Comparison of ENCODE assay signal across 18 cellular contexts in the genomic region with DNA sequence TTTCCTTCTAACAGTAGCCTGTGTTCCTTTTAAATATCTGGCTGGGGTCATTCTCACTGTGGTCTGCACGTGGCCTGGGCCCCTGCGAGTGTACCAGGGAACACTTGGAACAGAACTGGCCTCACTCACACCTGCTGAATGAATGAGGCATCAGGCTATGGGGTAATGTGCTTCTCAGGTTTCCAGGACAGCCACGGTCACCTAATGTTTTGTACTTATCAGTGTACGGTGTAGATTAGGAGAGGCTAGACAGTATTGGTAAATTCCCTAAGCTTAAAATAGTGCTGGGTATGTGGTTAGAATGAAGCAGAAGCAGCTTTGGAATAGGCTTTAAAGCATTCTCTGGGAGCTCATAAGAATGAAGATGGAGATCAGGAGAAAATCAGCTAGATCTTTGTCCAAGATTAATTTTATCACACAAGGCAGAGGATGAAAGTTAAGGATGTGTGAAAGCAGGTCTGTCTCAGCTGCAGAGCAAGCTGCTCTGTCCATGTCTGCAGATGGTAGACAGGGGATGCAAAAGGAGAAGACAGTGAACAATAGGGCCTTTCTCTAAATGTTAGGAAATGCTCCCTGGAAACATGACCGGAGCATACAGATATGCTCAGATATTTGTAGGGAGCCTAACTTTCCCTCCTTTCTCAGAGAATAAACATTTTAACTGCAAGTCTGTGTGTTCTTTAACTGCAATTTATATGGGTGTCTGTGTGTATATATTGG.
DNase-seq lines count a peak whose midpoint lies in the region; ATAC-seq, FAIRE-seq and TF ChIP-seq lines count a peak whose summit lies in the region.
"Had no signal": no experiment of that assay in that cellular context is flagged by ENCODE, and none has a peak within 500 bp of the region (broad histone marks: within the 10 kb centered on the region; RNA-seq: fewer than 3 reads in every experiment).

No MANE protein-coding gene starts in this region.

- H3K4me2 ChIP-seq in astrocyte (ENCODE audit: low read length), result no peak overlapping the region

- H3K36me3 Mint-ChIP-seq in astrocyte (ENCODE audit: low read depth, unreplicated experiment), result no peaks in the 10 kb centered on the region
- H3K36me3 Mint-ChIP-seq: type B pancreatic cell had no signal

- FAIRE-seq in astrocyte (lab: Jason Lieb, UNC), result no peak
- FAIRE-seq: frontal cortex had no signal

- H3K9me3 ChIP-seq in astrocyte (ENCODE audit: insufficient read depth, low read depth, low read length) (no peaks in the 10 kb centered on the region), gastrocnemius medialis (no peaks in the 10 kb centered on the region)
- H3K9me3 ChIP-seq: sigmoid colon had no signal

- H3K4me1 ChIP-seq in astrocyte (ENCODE audit: insufficient read depth, low read length) (peaks cover 3% of the 10 kb centered on the region), gastrocnemius medialis (peaks cover 87 to 88% of the 10 kb centered on the region in 2 donors)
- H3K4me1 ChIP-seq: sigmoid colon had no signal

- ATAC-seq in left ventricle myocardium superior, result peak; percentile 87
- ATAC-seq in gastrocnemius medialis, result peak; percentile 65 to 70
- ATAC-seq in GM18517 (IDR thresholded peaks at IDR 0.05; ENCODE audit: unreplicated experiment), result no peak
- ATAC-seq: activated naive CD8-positive, alpha-beta T cell treated with anti-CD3 and anti-CD28 coated beads, Interleukin-2, amount 50 U/mL, for 24 hours had no signal

- DNase-seq in NCI-H526 (lab: John Stamatoyannopoulos, UW) (peak; percentile 68 to 76), astrocyte (ENCODE audit: low read depth) (peak; percentile 55), left ventricle myocardium superior (peak; percentile 49), gastrocnemius medialis (peak; percentile 93 to 94), NCI-H446 treated with DMSO at 0.1 percent for 48 hours (lab: John Stamatoyannopoulos, UW) (no peak)
- DNase-seq in activated CD4-positive, alpha-beta T cell treated with anti-CD3 and anti-CD28 coated beads for 4 hours, result no peak
- DNase-seq in activated effector memory CD4-positive, alpha-beta T cell treated with Interleukin-2 at 50 U/mL for 16 hours, result no peak
- DNase-seq: activated CD4-positive, alpha-beta memory T cell treated with anti-CD3 and anti-CD28 coated beads for 36 hours; activated naive CD8-positive, alpha-beta T cell treated with anti-CD3 and anti-CD28 coated beads, Interleukin-2, amount 50 U/mL, for 24 hours; immature natural killer cell; mammary epithelial cell; NCI-H1417; NCI-H69; nephron progenitor cell; sigmoid colon had no signal

- H3K27me3 ChIP-seq in astrocyte (ENCODE audit: insufficient read depth, low read length) (no peaks in the 10 kb centered on the region), gastrocnemius medialis (no peaks in the 10 kb centered on the region)
- H3K27me3 ChIP-seq: sigmoid colon had no signal

- no peak overlapping the region for H2AFZ ChIP-seq in astrocyte (ENCODE audit: low read depth, low read length)

- no peaks in the 10 kb centered on the region for H3K9me3 Mint-ChIP-seq in astrocyte (ENCODE audit: unreplicated experiment)
- H3K9me3 Mint-ChIP-seq: activated CD4-positive, alpha-beta memory T cell treated with anti-CD3 and anti-CD28 coated beads for 36 hours; activated naive CD8-positive, alpha-beta T cell treated with anti-CD3 and anti-CD28 coated beads, Interleukin-2, amount 50 U/mL, for 24 hours; immature natural killer cell; nephron progenitor cell; type B pancreatic cell had no signal

- H3K4me3 Mint-ChIP-seq in astrocyte (ENCODE audit: unreplicated experiment), result no peak overlapping the region
- H3K4me3 Mint-ChIP-seq: activated CD4-positive, alpha-beta memory T cell treated with anti-CD3 and anti-CD28 coated beads for 36 hours; activated naive CD8-positive, alpha-beta T cell treated with anti-CD3 and anti-CD28 coated beads, Interleukin-2, amount 50 U/mL, for 24 hours; immature natural killer cell; nephron progenitor cell; type B pancreatic cell had no signal

- TF ChIP-seq POLR2A in gastrocnemius medialis (IDR thresholded peaks at IDR 0.05), result peak; percentile 50 to 75

- H3K4me3 ChIP-seq in astrocyte (ENCODE audit: insufficient read depth, low read depth, low read length) (no peak overlapping the region), gastrocnemius medialis (peak overlapping the region in 3 of 4 donors; percentile 4 to 35 (median 20))
- H3K4me3 ChIP-seq: sigmoid colon had no signal

- no peaks in the 10 kb centered on the region for H3K79me2 ChIP-seq in astrocyte (ENCODE audit: insufficient read depth, low read length)

- in situ Hi-C loops in gastrocnemius medialis (cut with MboI; ENCODE audit: low sequenced_read_pairs in 4 of 4), result loop anchor here in 3 of 4 donors (10.0 to 25.0 kb wide), 3 partner anchors 99 to 251 kb away; no protein-coding TSS in a partner anchor

- intact Hi-C loops in left ventricle myocardium superior (cut with micrococcal nuclease), result no loop called here
- intact Hi-C loops in gastrocnemius medialis (cut with DNase I; ENCODE audit: low total_unique reads), result loop anchor here (2.0 kb wide), 2 partner anchors 41 to 111 kb away; no protein-coding TSS in a partner anchor

- no peaks in the 10 kb centered on the region for H3K27me3 Mint-ChIP-seq in astrocyte (ENCODE audit: low read depth, unreplicated experiment)
- H3K27me3 Mint-ChIP-seq: activated CD4-positive, alpha-beta memory T cell treated with anti-CD3 and anti-CD28 coated beads for 36 hours; activated naive CD8-positive, alpha-beta T cell treated with anti-CD3 and anti-CD28 coated beads, Interleukin-2, amount 50 U/mL, for 24 hours; type B pancreatic cell had no signal

- H3K4me1 Mint-ChIP-seq in astrocyte (ENCODE audit: low read depth, unreplicated experiment), result peaks cover 26% of the 10 kb centered on the region
- H3K4me1 Mint-ChIP-seq: activated naive CD8-positive, alpha-beta T cell treated with anti-CD3 and anti-CD28 coated beads, Interleukin-2, amount 50 U/mL, for 24 hours had no signal

- no peaks in the 10 kb centered on the region for H4K20me1 ChIP-seq in astrocyte (ENCODE audit: insufficient read depth, low read length)

- H3K9ac ChIP-seq in astrocyte (ENCODE audit: low read length), result no peak overlapping the region

- H3K36me3 ChIP-seq in astrocyte (ENCODE audit: insufficient read depth, low read length), result no peaks in the 10 kb centered on the region
- H3K36me3 ChIP-seq in gastrocnemius medialis, result no peaks in the 10 kb centered on the region
- H3K36me3 ChIP-seq: sigmoid colon had no signal

- H3K27ac ChIP-seq in astrocyte (ENCODE audit: low read depth, low read length), result no peak overlapping the region
- H3K27ac ChIP-seq in gastrocnemius medialis, result peak overlapping the region; percentile 90 to 97 (median 95)
- H3K27ac ChIP-seq: sigmoid colon had no signal

- H3K27ac Mint-ChIP-seq in astrocyte (ENCODE audit: unreplicated experiment), result no peak overlapping the region
- H3K27ac Mint-ChIP-seq: activated CD4-positive, alpha-beta memory T cell treated with anti-CD3 and anti-CD28 coated beads for 36 hours; activated naive CD8-positive, alpha-beta T cell treated with anti-CD3 and anti-CD28 coated beads, Interleukin-2, amount 50 U/mL, for 24 hours; nephron progenitor cell; type B pancreatic cell had no signal

- TF ChIP-seq CTCF in astrocyte (IDR thresholded peaks at IDR 0.05; ENCODE audit: insufficient read depth, low read depth, low read length), result no peak
- no peak for TF ChIP-seq CTCF in gastrocnemius medialis (IDR thresholded peaks at IDR 0.05 in 4 of 5, conservative IDR thresholded peaks at IDR 0.05 in 1 of 5)

Comparison
In these comparisons a context has a peak if more than half of its experiments do, and no peak if none do; other contexts are left out.
1. DNase-seq: peak in NCI-H526 (2 of 2), astrocyte (single experiment), left ventricle myocardium superior (single experiment) and gastrocnemius medialis (2 of 2); none in activated CD4-positive, alpha-beta T cell treated with anti-CD3 and anti-CD28 coated beads for 4 hours (0 of 2), activated effector memory CD4-positive, alpha-beta T cell treated with Interleukin-2 at 50 U/mL for 16 hours (single experiment) and NCI-H446 treated with DMSO at 0.1 percent for 48 hours (single experiment).